ENCODE assay signal across 11 cellular contexts in the genomic region with DNA sequence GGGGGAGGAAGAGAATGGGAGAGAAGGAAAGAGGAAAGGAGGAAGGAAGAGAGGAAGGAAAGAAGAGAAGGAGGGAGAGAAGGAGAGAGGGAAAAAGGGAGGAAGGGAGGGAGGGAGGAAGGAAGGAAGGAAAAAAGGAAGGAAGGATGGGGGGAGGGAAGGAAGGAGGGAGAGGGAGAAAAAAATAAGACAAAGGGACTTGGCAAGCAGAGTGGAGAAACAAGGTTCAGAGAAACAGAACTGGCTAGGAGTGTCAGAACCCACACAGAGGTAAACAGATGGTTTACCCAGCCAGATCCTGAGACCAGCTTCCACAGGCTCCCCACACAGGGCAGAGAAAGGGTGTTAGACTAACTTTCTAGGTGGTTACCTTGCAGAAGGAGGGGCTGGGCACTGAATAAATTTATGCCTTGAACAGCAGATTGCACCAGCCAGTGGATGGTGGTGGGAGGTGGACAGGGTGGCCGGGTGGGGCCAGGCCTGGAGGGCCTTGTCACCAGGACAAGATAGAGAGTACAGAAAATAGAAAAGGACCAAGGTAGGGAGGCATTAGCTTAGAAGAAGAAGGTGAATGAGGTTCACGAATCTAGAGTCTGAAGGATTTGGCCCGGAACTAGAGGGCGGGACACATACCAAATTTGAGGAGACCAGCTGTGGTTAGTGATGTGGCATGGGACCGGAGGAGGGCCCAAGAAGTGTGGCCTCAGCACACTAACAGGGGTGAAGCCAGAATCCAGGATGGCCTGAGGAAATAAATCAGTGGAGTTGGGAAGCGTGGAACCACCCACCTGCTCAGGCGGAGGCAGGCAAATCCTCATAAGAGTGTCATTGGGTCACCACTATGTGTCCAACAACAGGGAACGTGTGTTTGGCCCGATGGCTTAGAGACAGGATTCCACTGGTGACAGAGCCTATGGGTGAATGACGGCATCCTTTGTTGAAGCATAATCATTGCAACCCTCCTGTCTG. TPM values are rescaled to one million over a fixed set of nuclear protein-coding genes. Genes with fewer than 3 reads are reported as not detected.
DNase-seq lines count a peak whose midpoint lies in the region; ATAC-seq and TF ChIP-seq lines count a peak whose summit lies in the region.
"Had no signal": no experiment of that assay in that cellular context is flagged by ENCODE, and none has a peak within 500 bp of the region (broad histone marks: within the 10 kb centered on the region; RNA-seq: fewer than 3 reads in every experiment).

No MANE protein-coding gene starts in this region.

- H3K9ac ChIP-seq in liver (ENCODE audit: low read depth in 1 of 2, low read length in 2 of 2): no peak overlapping the region

- no peak overlapping the region for H3K27ac Mint-ChIP-seq in stimulated activated memory B cell treated with anti-CD40 and anti-IgM and Interleukin-4, amounts not matched to agents 10 μg/mL and 1 μg/mL and 100 μg/mL, for 72 hours

- H3K9me3 Mint-ChIP-seq in stimulated activated memory B cell treated with anti-CD40 and anti-IgM and Interleukin-4, amounts not matched to agents 10 μg/mL and 1 μg/mL and 100 μg/mL, for 72 hours: no peaks in the 10 kb centered on the region

- 91% methylated on average over 10 of the region's 10 CpGs for WGBS in liver

- peak; percentile 44 for ATAC-seq in stimulated activated memory B cell treated with anti-CD40 and anti-IgM and Interleukin-4, amounts not matched to agents 10 μg/mL and 1 μg/mL and 100 μg/mL, for 72 hours

- no peak for TF ChIP-seq CTCF in LNCaP clone FGC (IDR thresholded peaks at IDR 0.05; ENCODE audit: control insufficient read depth, extremely low read depth, insufficient read depth)
- TF ChIP-seq CTCF in brain microvascular endothelial cell (IDR thresholded peaks at IDR 0.05; ENCODE audit: low read depth, low read length, missing control alignments): no peak
- no peak for TF ChIP-seq CTCF in liver (IDR thresholded peaks at IDR 0.05; ENCODE audit: low read depth, low read length, missing input control)
- no peak for TF ChIP-seq CTCF in GM10248 (IDR thresholded peaks at IDR 0.05; ENCODE audit: control extremely low read depth, extremely low read depth, low read depth, missing control alignments)

- no peak for TF ChIP-seq RAD21 in liver (IDR thresholded peaks at IDR 0.05)

- no peaks in the 10 kb centered on the region for H3K4me1 Mint-ChIP-seq in stimulated activated memory B cell treated with anti-CD40 and anti-IgM and Interleukin-4, amounts not matched to agents 10 μg/mL and 1 μg/mL and 100 μg/mL, for 72 hours

- peak overlapping the region; percentile 50 for H3K4me3 ChIP-seq in LNCaP clone FGC (ENCODE audit: low read depth, low read length)
- no peak overlapping the region for H3K4me3 ChIP-seq in brain microvascular endothelial cell (ENCODE audit: low read depth, low read length)
- no peak overlapping the region for H3K4me3 ChIP-seq in liver (ENCODE audit: low read depth in 1 of 3, low read length in 3 of 3)

- DNase-seq in LNCaP clone FGC (ENCODE audit: low read depth) (peak; percentile 71), brain microvascular endothelial cell (no peak), GM10248 (ENCODE audit: extremely low spot score) (no peak), DMS153 (lab: John Stamatoyannopoulos, UW) (no peak)
- DNase-seq in stimulated activated CD4-positive, alpha-beta T cell treated with anti-CD3 and anti-CD28 coated beads, Interleukin-15, amount 100 ng/mL, for 24 hours: no peak
- DNase-seq: cerebellar nuclear complex; NCI-H524; stimulated activated CD4-positive, alpha-beta T cell treated with anti-CD3 and anti-CD28 coated beads, Interleukin-4, amount 100 ng/mL, for 24 hours; T-helper 2 cell had no signal

- no peaks in the 10 kb centered on the region for H3K9me3 ChIP-seq in liver (ENCODE audit: control insufficient read depth in 4 of 4, low read length in 3 of 4)

- POLR2A ChIA-PET in GM10248 (lab: Yijun Ruan, JAX): no interaction called here

- no peaks in the 10 kb centered on the region for H3K27me3 ChIP-seq in brain microvascular endothelial cell (replicated peaks)
- H3K27me3 ChIP-seq in liver (ENCODE audit: control insufficient read depth in 4 of 4, insufficient read depth in 4 of 4, low read length in 3 of 4): no peaks in the 10 kb centered on the region

- in situ Hi-C loops in brain microvascular endothelial cell (cut with HindIII; ENCODE audit: low pct_ligation_motif_present, low sequenced_read_pairs): no loop called here

- peak overlapping the region; percentile 86 for H3K27ac ChIP-seq in brain microvascular endothelial cell
- H3K27ac ChIP-seq in liver (ENCODE audit: low read depth in 1 of 2, low read length in 2 of 2): peak overlapping the region; percentile 58 to 79

- peaks cover 2 to 21% (median 12%) of the 10 kb centered on the region in 4 donors for H3K4me1 ChIP-seq in liver (ENCODE audit: control insufficient read depth in 4 of 4, insufficient read depth in 4 of 4, low read length in 3 of 4)

- peaks cover 33% of the 10 kb centered on the region for H3K27me3 Mint-ChIP-seq in stimulated activated memory B cell treated with anti-CD40 and anti-IgM and Interleukin-4, amounts not matched to agents 10 μg/mL and 1 μg/mL and 100 μg/mL, for 72 hours

- no peak overlapping the region for H3K4me3 Mint-ChIP-seq in stimulated activated memory B cell treated with anti-CD40 and anti-IgM and Interleukin-4, amounts not matched to agents 10 μg/mL and 1 μg/mL and 100 μg/mL, for 72 hours

- H3K36me3 Mint-ChIP-seq in stimulated activated memory B cell treated with anti-CD40 and anti-IgM and Interleukin-4, amounts not matched to agents 10 μg/mL and 1 μg/mL and 100 μg/mL, for 72 hours: no peaks in the 10 kb centered on the region

- CTCF ChIA-PET in GM10248 (lab: Yijun Ruan, JAX): no interaction called here

- H3K36me3 ChIP-seq in brain microvascular endothelial cell (replicated peaks): peaks cover 14% of the 10 kb centered on the region
- no peaks in the 10 kb centered on the region for H3K36me3 ChIP-seq in liver (ENCODE audit: control insufficient read depth in 4 of 4, insufficient read depth in 3 of 4, low read depth in 1 of 4, low read length in 3 of 4)

TF ChIP-seq in liver, 16 proteins besides CTCF, POLR2A, EP300 and RAD21:
- TF ChIP-seq SP1 (IDR thresholded peaks at IDR 0.05): no peak
- no peak for TF ChIP-seq GABPA (IDR thresholded peaks at IDR 0.05 in 1 of 2, conservative IDR thresholded peaks at IDR 0.05 in 1 of 2)
- no peak for TF ChIP-seq JUND (IDR thresholded peaks at IDR 0.05)
- no peak for TF ChIP-seq FOXA2 (IDR thresholded peaks at IDR 0.05)
- no peak for TF ChIP-seq RXRA (IDR thresholded peaks at IDR 0.05)

RNA-seq across cellular contexts. Expression of a gene that starts 1.3 kb away (rescaled TPM):
- total RNA-seq in liver: 10 to 100 TPM; 21.5 to 31.5 TPM
- polyA plus RNA-seq in liver: 10 to 100 TPM; 20.0 to 28.8 TPM

RNA-seq across cellular contexts. Expression of a gene that starts 45.3 kb away (rescaled TPM):
- 10 to 100 TPM in 1 of 2 donors, 1 to 10 TPM in 1; 5.1 to 12.6 TPM for total RNA-seq in liver
- 1 to 10 TPM; 4.9 to 7.7 TPM for polyA plus RNA-seq in liver
